8 cellular contexts compared by ENCODE assay signal in the genomic region with DNA sequence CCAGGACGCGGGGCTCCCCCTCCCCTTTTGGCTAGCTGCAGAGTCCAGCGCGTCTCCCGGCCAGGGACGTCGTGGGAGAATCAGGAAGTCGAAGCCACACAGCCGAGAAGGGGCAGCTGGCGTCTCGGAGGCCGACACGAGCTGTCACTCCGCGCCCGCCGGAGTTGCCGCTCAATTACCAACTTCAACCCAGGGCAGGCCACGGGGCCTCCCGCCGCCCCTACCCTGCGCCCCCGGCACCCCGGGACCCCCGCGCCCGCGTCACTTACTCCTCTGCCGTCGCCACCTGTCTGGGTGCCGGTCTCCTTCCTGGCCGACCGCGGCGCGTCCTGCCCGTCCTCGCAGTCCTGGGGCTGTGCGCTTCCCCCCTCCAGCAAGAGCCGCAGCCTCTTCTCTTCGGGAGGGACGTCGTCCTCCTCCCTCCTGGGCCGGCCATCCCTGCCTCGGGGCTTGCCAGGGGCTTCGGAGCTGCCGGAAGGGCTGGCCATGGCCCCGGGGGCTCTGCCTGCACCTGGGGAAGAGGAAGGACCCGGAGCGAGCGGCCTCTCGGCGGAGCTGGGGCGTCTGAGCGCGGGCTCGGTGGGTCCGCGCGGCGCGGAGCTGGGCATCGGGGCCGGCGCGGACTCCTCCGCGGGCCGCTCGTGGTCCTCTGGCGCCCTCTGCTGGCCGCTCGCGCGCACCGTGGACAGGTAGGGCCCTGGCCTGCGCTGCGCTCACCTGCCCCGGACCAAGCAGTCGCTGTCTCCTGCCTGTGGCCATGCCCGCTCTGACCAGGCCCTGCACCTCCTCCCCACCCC.
DNase-seq lines count a peak whose midpoint lies in the region; ATAC-seq and TF ChIP-seq lines count a peak whose summit lies in the region.
"Not testable (repeated sequence)": the region's sequence is repeated elsewhere in the genome, so short reads cannot be mapped to it uniquely, and the experiment has no call there.

No MANE protein-coding gene starts in this region.

- TF ChIP-seq CTCF in astrocyte of the spinal cord (IDR thresholded peaks at IDR 0.05; ENCODE audit: low read depth, low read length) (peak; percentile 67), cardiac muscle cell (IDR thresholded peaks at IDR 0.05; ENCODE audit: low read depth, low read length) (peak; percentile 44), natural killer cell (IDR thresholded peaks at IDR 0.05) (peak; percentile 28)

- peak; percentile 49 for ATAC-seq in GM21381 (IDR thresholded peaks at IDR 0.05; ENCODE audit: unreplicated experiment)
- peak; percentile 69 to 78 for ATAC-seq in activated CD4-positive, CD25-positive, alpha-beta regulatory T cell treated with anti-CD3 and anti-CD28 coated beads, Interleukin-2, amount 50 U/mL, for 24 hours
- ATAC-seq in natural killer cell: peak; percentile 50 to 67 (median 58)

- not testable (repeated sequence) for H3K9me3 Mint-ChIP-seq in natural killer cell

- H3K4me3 Mint-ChIP-seq in natural killer cell: peak overlapping the region; percentile 63

- DNase-seq in Ammon's horn (ENCODE audit: low spot score) (peak; percentile 30), NCI-H2196 (lab: John Stamatoyannopoulos, UW; ENCODE audit: unreplicated experiment) (peak; percentile 63), astrocyte of the spinal cord (ENCODE audit: low read depth, low spot score) (peak; percentile 22), cardiac muscle cell (ENCODE audit: low read depth in 1 of 2, low spot score in 1 of 2) (peak; percentile 32 to 34), natural killer cell (peak; percentile 56)
- peak; percentile 59 for DNase-seq in stimulated activated CD8-positive, alpha-beta memory T cell treated with anti-CD3 and anti-CD28 coated beads, Interleukin-12 subunit alpha, Interleukin-12 subunit beta, amount 100 ng/mL, for 1 hour (ENCODE audit: low read depth)

- H3K4me1 Mint-ChIP-seq in natural killer cell: not testable (repeated sequence)

- not testable (repeated sequence) for H3K9me3 ChIP-seq in cardiac muscle cell (ENCODE audit: low read depth)

- H3K27ac Mint-ChIP-seq in natural killer cell: not testable (repeated sequence)

- not testable (repeated sequence) for H3K36me3 ChIP-seq in cardiac muscle cell

- H3K4me3 ChIP-seq in astrocyte of the spinal cord (ENCODE audit: low read depth, low read length): peak overlapping the region; percentile 34
- H3K4me3 ChIP-seq in cardiac muscle cell: peak overlapping the region; percentile 24

- H3K36me3 Mint-ChIP-seq in natural killer cell: not testable (repeated sequence)

- not testable (repeated sequence) for H3K4me1 ChIP-seq in cardiac muscle cell (ENCODE audit: low read depth)

- intact Hi-C loops in natural killer cell (cut with micrococcal nuclease): loop anchor here (10.0 kb wide), 1 partner anchor 285 kb away; no protein-coding TSS in a partner anchor

- peaks cover 6 to 12% of the 10 kb centered on the region in 2 donors for H3K27me3 Mint-ChIP-seq in natural killer cell (ENCODE audit: low read depth in 2 of 2)

- in situ Hi-C loops in astrocyte of the spinal cord (cut with HindIII; ENCODE audit: low sequenced_read_pairs): not testable (repeated sequence)

- H3K27ac ChIP-seq in cardiac muscle cell: not testable (repeated sequence)

- not testable (repeated sequence) for H3K27me3 ChIP-seq in cardiac muscle cell
